1 cellular context compared by ENCODE assay signal in the genomic region with DNA sequence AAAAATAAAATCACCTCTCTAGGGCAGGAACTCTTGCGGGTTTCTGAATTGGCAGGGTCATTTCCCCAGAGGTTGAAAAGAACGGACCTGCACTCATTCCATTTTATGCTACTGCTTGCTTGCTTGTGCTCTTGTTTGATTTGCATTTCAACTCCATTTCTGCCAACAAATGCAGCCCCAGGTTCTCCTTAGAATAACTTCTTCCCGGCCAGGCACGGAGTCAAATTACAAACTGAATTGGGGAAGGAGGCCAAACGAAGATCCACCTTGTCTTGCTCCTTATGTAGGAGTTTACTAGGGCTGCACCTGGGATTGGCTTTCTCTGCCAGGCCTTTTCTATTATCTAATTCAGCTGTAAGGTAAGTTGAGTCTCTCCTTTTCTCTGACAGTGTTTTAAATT.
TF ChIP-seq lines count a peak whose summit lies in the region.

No MANE protein-coding gene starts in this region.

TF ChIP-seq in GM23338, 12 proteins besides CTCF, POLR2A, EP300 and RAD21:
- TF ChIP-seq, protein P1, sequence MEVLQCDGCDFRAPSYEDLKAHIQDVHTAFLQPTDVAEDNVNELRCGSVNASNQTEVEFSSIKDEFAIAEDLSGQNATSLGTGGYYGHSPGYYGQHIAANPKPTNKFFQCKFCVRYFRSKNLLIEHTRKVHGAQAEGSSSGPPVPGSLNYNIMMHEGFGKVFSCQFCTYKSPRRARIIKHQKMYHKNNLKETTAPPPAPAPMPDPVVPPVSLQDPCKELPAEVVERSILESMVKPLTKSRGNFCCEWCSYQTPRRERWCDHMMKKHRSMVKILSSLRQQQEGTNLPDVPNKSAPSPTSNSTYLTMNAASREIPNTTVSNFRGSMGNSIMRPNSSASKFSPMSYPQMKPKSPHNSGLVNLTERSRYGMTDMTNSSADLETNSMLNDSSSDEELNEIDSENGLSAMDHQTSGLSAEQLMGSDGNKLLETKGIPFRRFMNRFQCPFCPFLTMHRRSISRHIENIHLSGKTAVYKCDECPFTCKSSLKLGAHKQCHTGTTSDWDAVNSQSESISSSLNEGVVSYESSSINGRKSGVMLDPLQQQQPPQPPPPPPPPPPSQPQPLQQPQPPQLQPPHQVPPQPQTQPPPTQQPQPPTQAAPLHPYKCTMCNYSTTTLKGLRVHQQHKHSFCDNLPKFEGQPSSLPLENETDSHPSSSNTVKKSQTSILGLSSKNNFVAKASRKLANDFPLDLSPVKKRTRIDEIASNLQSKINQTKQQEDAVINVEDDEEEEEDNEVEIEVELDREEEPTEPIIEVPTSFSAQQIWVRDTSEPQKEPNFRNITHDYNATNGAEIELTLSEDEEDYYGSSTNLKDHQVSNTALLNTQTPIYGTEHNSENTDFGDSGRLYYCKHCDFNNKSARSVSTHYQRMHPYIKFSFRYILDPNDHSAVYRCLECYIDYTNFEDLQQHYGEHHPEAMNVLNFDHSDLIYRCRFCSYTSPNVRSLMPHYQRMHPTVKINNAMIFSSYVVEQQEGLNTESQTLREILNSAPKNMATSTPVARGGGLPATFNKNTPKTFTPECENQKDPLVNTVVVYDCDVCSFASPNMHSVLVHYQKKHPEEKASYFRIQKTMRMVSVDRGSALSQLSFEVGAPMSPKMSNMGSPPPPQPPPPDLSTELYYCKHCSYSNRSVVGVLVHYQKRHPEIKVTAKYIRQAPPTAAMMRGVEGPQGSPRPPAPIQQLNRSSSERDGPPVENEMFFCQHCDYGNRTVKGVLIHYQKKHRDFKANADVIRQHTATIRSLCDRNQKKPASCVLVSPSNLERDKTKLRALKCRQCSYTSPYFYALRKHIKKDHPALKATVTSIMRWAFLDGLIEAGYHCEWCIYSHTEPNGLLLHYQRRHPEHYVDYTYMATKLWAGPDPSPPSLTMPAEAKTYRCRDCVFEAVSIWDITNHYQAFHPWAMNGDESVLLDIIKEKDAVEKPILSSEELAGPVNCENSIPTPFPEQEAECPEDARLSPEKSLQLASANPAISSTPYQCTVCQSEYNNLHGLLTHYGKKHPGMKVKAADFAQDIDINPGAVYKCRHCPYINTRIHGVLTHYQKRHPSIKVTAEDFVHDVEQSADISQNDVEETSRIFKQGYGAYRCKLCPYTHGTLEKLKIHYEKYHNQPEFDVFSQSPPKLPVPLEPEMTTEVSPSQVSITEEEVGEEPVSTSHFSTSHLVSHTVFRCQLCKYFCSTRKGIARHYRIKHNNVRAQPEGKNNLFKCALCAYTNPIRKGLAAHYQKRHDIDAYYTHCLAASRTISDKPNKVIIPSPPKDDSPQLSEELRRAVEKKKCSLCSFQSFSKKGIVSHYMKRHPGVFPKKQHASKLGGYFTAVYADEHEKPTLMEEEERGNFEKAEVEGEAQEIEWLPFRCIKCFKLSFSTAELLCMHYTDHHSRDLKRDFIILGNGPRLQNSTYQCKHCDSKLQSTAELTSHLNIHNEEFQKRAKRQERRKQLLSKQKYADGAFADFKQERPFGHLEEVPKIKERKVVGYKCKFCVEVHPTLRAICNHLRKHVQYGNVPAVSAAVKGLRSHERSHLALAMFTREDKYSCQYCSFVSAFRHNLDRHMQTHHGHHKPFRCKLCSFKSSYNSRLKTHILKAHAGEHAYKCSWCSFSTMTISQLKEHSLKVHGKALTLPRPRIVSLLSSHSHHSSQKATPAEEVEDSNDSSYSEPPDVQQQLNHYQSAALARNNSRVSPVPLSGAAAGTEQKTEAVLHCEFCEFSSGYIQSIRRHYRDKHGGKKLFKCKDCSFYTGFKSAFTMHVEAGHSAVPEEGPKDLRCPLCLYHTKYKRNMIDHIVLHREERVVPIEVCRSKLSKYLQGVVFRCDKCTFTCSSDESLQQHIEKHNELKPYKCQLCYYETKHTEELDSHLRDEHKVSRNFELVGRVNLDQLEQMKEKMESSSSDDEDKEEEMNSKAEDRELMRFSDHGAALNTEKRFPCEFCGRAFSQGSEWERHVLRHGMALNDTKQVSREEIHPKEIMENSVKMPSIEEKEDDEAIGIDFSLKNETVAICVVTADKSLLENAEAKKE (CRISPR knock-in tag; IDR thresholded peaks at IDR 0.05): peak; percentile 49; the same call in 1 of the 2 replicates
- no peak for TF ChIP-seq EZH2phosphoT487 (IDR thresholded peaks at IDR 0.05; ENCODE audit: unreplicated experiment)
